ENCODE assay signal across 1 cellular context in genomic region chr17:22517716-22518115, GRCh38.
TF ChIP-seq lines count a peak whose summit lies in the region.

No MANE protein-coding gene starts in this region.

TF ChIP-seq in SK-N-SH, 30 proteins besides CTCF, POLR2A, EP300 and RAD21 (continued from another document):
- TF ChIP-seq, protein P1, sequence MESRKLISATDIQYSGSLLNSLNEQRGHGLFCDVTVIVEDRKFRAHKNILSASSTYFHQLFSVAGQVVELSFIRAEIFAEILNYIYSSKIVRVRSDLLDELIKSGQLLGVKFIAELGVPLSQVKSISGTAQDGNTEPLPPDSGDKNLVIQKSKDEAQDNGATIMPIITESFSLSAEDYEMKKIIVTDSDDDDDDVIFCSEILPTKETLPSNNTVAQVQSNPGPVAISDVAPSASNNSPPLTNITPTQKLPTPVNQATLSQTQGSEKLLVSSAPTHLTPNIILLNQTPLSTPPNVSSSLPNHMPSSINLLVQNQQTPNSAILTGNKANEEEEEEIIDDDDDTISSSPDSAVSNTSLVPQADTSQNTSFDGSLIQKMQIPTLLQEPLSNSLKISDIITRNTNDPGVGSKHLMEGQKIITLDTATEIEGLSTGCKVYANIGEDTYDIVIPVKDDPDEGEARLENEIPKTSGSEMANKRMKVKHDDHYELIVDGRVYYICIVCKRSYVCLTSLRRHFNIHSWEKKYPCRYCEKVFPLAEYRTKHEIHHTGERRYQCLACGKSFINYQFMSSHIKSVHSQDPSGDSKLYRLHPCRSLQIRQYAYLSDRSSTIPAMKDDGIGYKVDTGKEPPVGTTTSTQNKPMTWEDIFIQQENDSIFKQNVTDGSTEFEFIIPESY (IDR thresholded peaks at IDR 0.05; ENCODE audit: borderline replicate concordance, low read depth): no peak
